In the genomic region with DNA sequence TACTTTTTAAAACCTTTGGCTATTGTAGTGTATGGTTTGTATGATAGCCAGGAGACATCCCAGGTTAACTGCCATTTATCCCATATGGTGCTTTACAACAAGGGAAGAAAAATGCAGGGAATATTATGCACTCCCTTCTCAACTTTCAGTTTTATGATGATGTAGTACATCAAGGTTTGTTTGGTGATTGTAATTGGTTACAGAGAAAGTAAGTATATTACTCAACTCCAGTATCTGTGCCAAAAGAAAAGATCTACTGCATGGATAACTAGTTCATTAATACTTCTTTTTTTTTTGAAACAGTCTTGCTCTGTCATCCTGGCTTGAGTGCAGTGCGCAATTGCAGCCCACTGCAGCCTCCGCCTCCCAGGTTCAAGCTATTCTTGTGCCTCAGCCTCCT, we compare ENCODE assay signal across 22 cellular contexts.
"Had no signal": no experiment of that assay in that cellular context is flagged by ENCODE, and none has a peak within 500 bp of the region (broad histone marks: within the 10 kb centered on the region; RNA-seq: fewer than 3 reads in every experiment).

No MANE protein-coding gene starts in this region.

- H3K27me3 ChIP-seq: adrenal gland, ascending aorta, cardiac muscle cell, neutrophil, ovary, right lobe of liver, tibial nerve had no signal

- H3K4me1 ChIP-seq: ascending aorta had no signal

- H3K9me3 ChIP-seq: adrenal gland, ascending aorta, neutrophil, ovary, right lobe of liver, tibial nerve had no signal

- H3K4me3 ChIP-seq: adrenal gland, ascending aorta, cardiac muscle cell, ovary, right lobe of liver, tibial nerve had no signal

- H3K36me3 ChIP-seq: ovary had no signal

- H3K27ac ChIP-seq: adrenal gland, ascending aorta, cardiac muscle cell, neutrophil, ovary, right lobe of liver, tibial nerve, VCaP had no signal

- ATAC-seq: effector memory CD8-positive, alpha-beta T cell; esophagus mucosa; right lobe of liver had no signal

- DNase-seq: activated CD4-positive, alpha-beta T cell treated with anti-CD3 and anti-CD28 coated beads for 4 hours; activated CD4-positive, alpha-beta T cell treated with anti-CD3 and anti-CD28 coated beads, Interleukin-2, amount 50 U/mL, for 48 hours; activated CD8-positive, alpha-beta memory T cell treated with anti-CD3 and anti-CD28 coated beads for 24 hours; activated effector memory CD4-positive, alpha-beta T cell treated with Interleukin-2 at 50 U/mL for 16 hours; activated naive CD4-positive, alpha-beta T cell treated with Interleukin-2 at 50 U/mL for 16 hours; adrenal gland; cortex of kidney; effector memory CD8-positive, alpha-beta T cell; kidney; naive B cell; nephron progenitor cell; ovary; right lobe of liver; stimulated activated CD4-positive, alpha-beta T cell treated with anti-CD3 and anti-CD28 coated beads, Interleukin-2, amount 100 ng/mL, for 48 hours; stimulated activated naive CD4-positive, alpha-beta T cell treated with Interleukin-2 at 50 U/mL for 16 hours; T-helper 9 cell had no signal
